In genomic region chr1:221174598-221174997, GRCh38 we compare ENCODE assay signal across 10 cellular contexts.
DNase-seq lines count a peak whose midpoint lies in the region; ATAC-seq and TF ChIP-seq lines count a peak whose summit lies in the region.
"Had no signal": no experiment of that assay in that cellular context is flagged by ENCODE, and none has a peak within 500 bp of the region (broad histone marks: within the 10 kb centered on the region; RNA-seq: fewer than 3 reads in every experiment).

No MANE protein-coding gene starts in this region.

- no peak for ATAC-seq in foreskin keratinocyte

- peak; percentile 13 for DNase-seq in COLO668 (lab: John Stamatoyannopoulos, UW; ENCODE audit: unreplicated experiment)
- peak; percentile 41 to 80 for DNase-seq in NCI-H524 (lab: John Stamatoyannopoulos, UW)
- DNase-seq in fibroblast of gingiva (ENCODE audit: low read depth): peak; percentile 24
- DNase-seq in medulla oblongata (ENCODE audit: extremely low spot score): peak; percentile 7
- no peak for DNase-seq in AML-193 (lab: John Stamatoyannopoulos, UW)
- no peak for DNase-seq in SIG-M5 (lab: John Stamatoyannopoulos, UW)
- no peak for DNase-seq in amygdala (lab: John Stamatoyannopoulos, UW)
- no peak for DNase-seq in foreskin keratinocyte
- DNase-seq: effector CD4-positive, alpha-beta T cell had no signal

- H3K4me1 ChIP-seq in foreskin keratinocyte: no peaks in the 10 kb centered on the region

- H3K27ac ChIP-seq in foreskin keratinocyte: no peak overlapping the region
- H3K27ac ChIP-seq: skin epidermis had no signal

- H3K27me3 ChIP-seq in foreskin keratinocyte: no peaks in the 10 kb centered on the region

- no peak for TF ChIP-seq CTCF in foreskin keratinocyte (conservative IDR thresholded peaks at IDR 0.05)

Comparison
In these comparisons a context has a peak if more than half of its experiments do, and no peak if none do; other contexts are left out.
1. DNase-seq: peak in COLO668 (single experiment), NCI-H524 (2 of 2), fibroblast of gingiva (single experiment) and medulla oblongata (single experiment); none in AML-193 (0 of 2), SIG-M5 (single experiment), amygdala (0 of 56) and foreskin keratinocyte (0 of 2).